ENCODE assay signal across 12 cellular contexts in the genomic region with DNA sequence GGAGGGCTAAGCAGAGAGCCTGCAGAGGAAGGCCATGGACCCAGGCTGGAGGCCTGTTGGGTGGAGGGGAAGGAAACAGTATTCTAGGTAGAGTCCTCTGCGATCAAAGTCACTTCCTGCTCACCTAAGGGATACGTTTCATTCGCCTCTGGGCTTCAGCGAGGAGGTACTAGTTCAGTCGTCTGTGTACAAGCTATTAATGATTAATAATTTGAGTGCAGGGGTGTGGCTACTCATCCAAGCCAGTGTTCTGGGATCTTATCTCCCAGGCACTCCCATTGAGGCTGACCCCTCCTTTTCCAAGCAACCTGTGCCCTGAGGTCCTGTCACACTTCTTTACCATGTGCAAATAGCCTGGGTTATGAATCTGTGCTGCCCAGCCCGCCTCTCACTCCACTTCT. TPM values are rescaled to one million over a fixed set of nuclear protein-coding genes. Genes with fewer than 3 reads are reported as not detected.
DNase-seq lines count a peak whose midpoint lies in the region; ATAC-seq and TF ChIP-seq lines count a peak whose summit lies in the region.
"Had no signal": no experiment of that assay in that cellular context is flagged by ENCODE, and none has a peak within 500 bp of the region (broad histone marks: within the 10 kb centered on the region; RNA-seq: fewer than 3 reads in every experiment).

No MANE protein-coding gene starts in this region.

- peak overlapping the region; percentile 74 for H3K27ac Mint-ChIP-seq in type B pancreatic cell
- H3K27ac Mint-ChIP-seq: activated naive CD8-positive, alpha-beta T cell treated with anti-CD3 and anti-CD28 coated beads, Interleukin-2, amount 50 U/mL, for 24 hours; IgD-negative memory B cell had no signal

- no peaks in the 10 kb centered on the region for H3K9me3 ChIP-seq in right lobe of liver
- H3K9me3 ChIP-seq: BE2C, breast epithelium had no signal

- no peaks in the 10 kb centered on the region for H3K36me3 ChIP-seq in right lobe of liver
- H3K36me3 ChIP-seq: BE2C, breast epithelium had no signal

- peaks cover 3% of the 10 kb centered on the region for H3K27me3 Mint-ChIP-seq in type B pancreatic cell
- H3K27me3 Mint-ChIP-seq: IgD-negative memory B cell had no signal

- peak overlapping the region in 1 of 3 donors; percentile 18 for H3K4me3 ChIP-seq in right lobe of liver
- H3K4me3 ChIP-seq: breast epithelium, coronary artery had no signal

- no peaks in the 10 kb centered on the region for H3K36me3 Mint-ChIP-seq in type B pancreatic cell
- H3K36me3 Mint-ChIP-seq: IgD-negative memory B cell had no signal

- peaks cover 16% of the 10 kb centered on the region for H3K4me1 Mint-ChIP-seq in type B pancreatic cell (ENCODE audit: unreplicated experiment)

- no peak for TF ChIP-seq CTCF in VCaP (conservative IDR thresholded peaks at IDR 0.05)
- TF ChIP-seq CTCF in right lobe of liver (IDR thresholded peaks at IDR 0.05): no peak
- no peak for TF ChIP-seq CTCF in type B pancreatic cell (conservative IDR thresholded peaks at IDR 0.05)

- no peaks in the 10 kb centered on the region for H3K9me3 Mint-ChIP-seq in type B pancreatic cell
- H3K9me3 Mint-ChIP-seq: activated naive CD8-positive, alpha-beta T cell treated with anti-CD3 and anti-CD28 coated beads, Interleukin-2, amount 50 U/mL, for 24 hours; IgD-negative memory B cell had no signal

- whole genome bisulfite sequencing in right lobe of liver (ENCODE audit: insufficient coverage, low coverage, low lambda C conversion rate, missing lambda C conversion rate): 50% methylated on average over 1 of the region's 6 CpGs

- peak overlapping the region; percentile 16 for H3K4me3 Mint-ChIP-seq in type B pancreatic cell
- H3K4me3 Mint-ChIP-seq: activated naive CD8-positive, alpha-beta T cell treated with anti-CD3 and anti-CD28 coated beads, Interleukin-2, amount 50 U/mL, for 24 hours; IgD-negative memory B cell had no signal

- no peaks in the 10 kb centered on the region for H3K27me3 ChIP-seq in right lobe of liver
- H3K27me3 ChIP-seq: BE2C, breast epithelium had no signal

- H3K27ac ChIP-seq in VCaP (peak overlapping the region; percentile 86), right lobe of liver (peak overlapping the region; percentile 20 to 47 (median 43))
- H3K27ac ChIP-seq: breast epithelium, coronary artery had no signal

- DNase-seq in HK-2 (ENCODE audit: unreplicated experiment) (peak; percentile 13), right lobe of liver (peak; percentile 53 to 68 (median 62)), type B pancreatic cell (ENCODE audit: extremely low spot score, unreplicated experiment) (no peak), NCI-H1694 treated with DMSO at 0.1 percent for 48 hours (lab: John Stamatoyannopoulos, UW) (no peak)
- DNase-seq: BE2C had no signal

- peaks cover 0 to 7% (median 2%) of the 10 kb centered on the region in 4 donors for H3K4me1 ChIP-seq in right lobe of liver
- H3K4me1 ChIP-seq: BE2C, breast epithelium had no signal

- ATAC-seq in right lobe of liver (peak; percentile 92 to 94 (median 93)), GM19395 (IDR thresholded peaks at IDR 0.05; ENCODE audit: unreplicated experiment) (no peak), GM18502 (IDR thresholded peaks at IDR 0.05; ENCODE audit: poor library complexity, unreplicated experiment) (no peak)

- intact Hi-C loops in right lobe of liver (cut with DNase I): loop anchor here (5.0 to 10.0 kb wide), 2 partner anchors 257 to 265 kb away; no protein-coding TSS in a partner anchor

- no peak for TF ChIP-seq POLR2A in right lobe of liver (IDR thresholded peaks at IDR 0.05)

RNA-seq across cellular contexts. Expression of a gene that starts 25.2 kb away (rescaled TPM):
- 1 to 10 TPM; 1.2 to 3.8 (median 2.4) TPM for total RNA-seq in right lobe of liver
- 16.7 and 30.0 TPM in 2 replicates for total RNA-seq in type B pancreatic cell (ENCODE audit: low replicate concordance)

Comparison
In these comparisons a context has a peak if more than half of its experiments do, and no peak if none do; other contexts are left out.
1. DNase-seq: peak in HK-2 (single experiment) and right lobe of liver (3 of 3); none in type B pancreatic cell (single experiment) and NCI-H1694 treated with DMSO at 0.1 percent for 48 hours (single experiment).
2. ATAC-seq: peak in right lobe of liver (4 of 4); none in GM19395 (single experiment) and GM18502 (single experiment).